20 cellular contexts compared by ENCODE assay signal in the genomic region with DNA sequence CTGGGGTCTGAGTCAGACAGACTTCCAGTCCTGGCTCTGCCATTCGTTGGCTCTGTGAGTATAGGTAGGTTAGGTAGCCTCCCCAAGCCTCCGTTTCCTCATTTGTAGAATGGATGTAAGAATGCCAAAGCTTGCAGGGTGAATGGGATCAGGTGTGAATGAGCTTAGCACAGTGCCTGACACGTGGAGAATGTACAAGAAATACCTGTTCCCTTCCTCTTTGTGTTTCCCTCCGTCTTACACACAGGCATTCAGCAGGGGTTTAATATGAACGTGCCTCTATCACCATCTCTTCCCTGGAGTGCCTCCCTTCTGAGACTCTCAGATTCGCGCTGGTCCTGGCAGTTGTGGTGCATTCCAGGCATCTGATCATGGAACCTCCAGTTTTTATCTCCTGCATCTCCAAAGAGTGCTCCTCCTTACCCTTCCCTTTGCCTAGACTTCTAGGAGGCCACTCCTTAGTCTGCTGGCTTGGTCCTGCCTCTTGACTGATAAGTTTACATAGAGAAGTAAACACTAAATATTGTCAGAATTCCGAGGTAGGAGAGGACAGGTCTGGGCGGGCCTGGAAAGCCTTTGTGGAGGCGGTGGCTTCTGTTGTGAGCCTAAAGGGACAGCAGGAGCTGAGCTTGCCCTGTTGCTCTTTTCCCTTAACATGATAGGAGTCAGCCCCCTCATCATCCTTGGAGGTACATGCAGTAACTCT.
DNase-seq lines count a peak whose midpoint lies in the region; ATAC-seq, FAIRE-seq and TF ChIP-seq lines count a peak whose summit lies in the region.
"Had no signal": no experiment of that assay in that cellular context is flagged by ENCODE, and none has a peak within 500 bp of the region (broad histone marks: within the 10 kb centered on the region; RNA-seq: fewer than 3 reads in every experiment).

No MANE protein-coding gene starts in this region.

- H3K27ac ChIP-seq in endothelial cell of umbilical vein (ENCODE audit: insufficient read depth, low read depth, low read length) (no peak overlapping the region), tibial artery (peak overlapping the region; percentile 86 to 92)
- H3K27ac ChIP-seq: BLaER1 had no signal

- H3K36me3 Mint-ChIP-seq in mesothelial cell of epicardium: peaks cover 7% of the 10 kb centered on the region

- dilution Hi-C loops in endothelial cell of umbilical vein (cut with MboI; ENCODE audit: extremely low pct_ligation_motif_present, low sequenced_read_pairs): no loop called here

- BruUV-seq in endothelial cell of umbilical vein (replicated peaks; lab: Mats Ljungman, UMichigan): no TSS peak

- no peak for TF ChIP-seq POLR2A in endothelial cell of umbilical vein (IDR thresholded peaks at IDR 0.05; ENCODE audit: low read depth, low read length)

- DNase-seq in SIG-M5 treated with dmso at 0.1 percent for 504 hours (lab: John Stamatoyannopoulos, UW; ENCODE audit: unreplicated experiment) (peak; percentile 61), SIG-M5 (lab: John Stamatoyannopoulos, UW) (no peak), endothelial cell of umbilical vein (ENCODE audit: low read depth, low spot score) (no peak), mesothelial cell of epicardium (ENCODE audit: low spot score in 2 of 2, unreplicated experiment in 2 of 2) (no peak), tibial artery (peak in 1 of 2 donors; percentile 53), foreskin fibroblast (no peak), kidney glomerular epithelial cell (lab: John Stamatoyannopoulos, UW) (no peak)
- DNase-seq: activated CD4-positive, alpha-beta memory T cell treated with anti-CD3 and anti-CD28 coated beads for 36 hours; activated naive CD4-positive, alpha-beta T cell treated with anti-CD3 and anti-CD28 coated beads for 36 hours; foreskin melanocyte; NCI-H1092; NCI-H524; occipital lobe; right cardiac atrium; Right ventricle myocardium superior had no signal

- H3K4me2 ChIP-seq in endothelial cell of umbilical vein (ENCODE audit: insufficient read depth, low read length): no peak overlapping the region
- H3K4me2 ChIP-seq: BLaER1 had no signal

- no peak for TF ChIP-seq CTCF in endothelial cell of umbilical vein (IDR thresholded peaks at IDR 0.05; ENCODE audit: extremely low read depth in 1 of 2, insufficient read depth in 1 of 2, low read depth in 1 of 2, low read length in 2 of 2)
- TF ChIP-seq CTCF in mesothelial cell of epicardium (IDR thresholded peaks at IDR 0.05; ENCODE audit: unreplicated experiment): no peak
- no peak for TF ChIP-seq CTCF in tibial artery (IDR thresholded peaks at IDR 0.05)
- no peak for TF ChIP-seq CTCF in foreskin fibroblast (IDR thresholded peaks at IDR 0.05; ENCODE audit: low read depth, low read length)

- H3K4me1 ChIP-seq in endothelial cell of umbilical vein (ENCODE audit: control insufficient read depth, extremely low read depth, insufficient read depth, low read length) (peaks cover 36% of the 10 kb centered on the region), tibial artery (peaks cover 0 to 66% (median 35%) of the 10 kb centered on the region in 4 donors)

- H4K20me1 ChIP-seq in endothelial cell of umbilical vein (replicated peaks; ENCODE audit: control insufficient read depth, extremely low read depth, insufficient read depth, low read length): no peaks in the 10 kb centered on the region
- H4K20me1 ChIP-seq: BLaER1 had no signal

- H3K36me3 ChIP-seq in endothelial cell of umbilical vein (ENCODE audit: control insufficient read depth in 2 of 2, extremely low read depth in 1 of 2, insufficient read depth in 2 of 2, low read length in 2 of 2) (no peaks in the 10 kb centered on the region), tibial artery (no peaks in the 10 kb centered on the region)

- intact Hi-C loops in endothelial cell of umbilical vein (cut with micrococcal nuclease): loop anchor here (5.0 kb wide), 1 partner anchor 124 kb away; no protein-coding TSS in a partner anchor
- intact Hi-C loops in tibial artery (cut with DNase I; ENCODE audit: low total_unique reads): no loop called here

- H3K9ac ChIP-seq in endothelial cell of umbilical vein (replicated peaks; ENCODE audit: extremely low read depth, insufficient read depth, low read length): no peak overlapping the region
- H3K9ac ChIP-seq: BLaER1 had no signal

- no peak overlapping the region for H3K4me3 Mint-ChIP-seq in mesothelial cell of epicardium
- H3K4me3 Mint-ChIP-seq: activated CD4-positive, alpha-beta memory T cell treated with anti-CD3 and anti-CD28 coated beads for 36 hours; activated naive CD4-positive, alpha-beta T cell treated with anti-CD3 and anti-CD28 coated beads for 36 hours; stimulated activated memory B cell treated with anti-CD40 and anti-IgM and Interleukin-4, amounts not matched to agents 10 μg/mL and 1 μg/mL and 100 μg/mL, for 72 hours had no signal

- peak overlapping the region; percentile 55 for H3K27ac Mint-ChIP-seq in mesothelial cell of epicardium
- H3K27ac Mint-ChIP-seq: activated CD4-positive, alpha-beta memory T cell treated with anti-CD3 and anti-CD28 coated beads for 36 hours; activated naive CD4-positive, alpha-beta T cell treated with anti-CD3 and anti-CD28 coated beads for 36 hours; stimulated activated memory B cell treated with anti-CD40 and anti-IgM and Interleukin-4, amounts not matched to agents 10 μg/mL and 1 μg/mL and 100 μg/mL, for 72 hours had no signal

- CTCF ChIA-PET in endothelial cell of umbilical vein (lab: Charles Lee): interaction anchor here (0.8 to 1.5 kb wide), 2 partner anchors 12 to 202 kb away, joined by 3 to 4 read pairs; no protein-coding TSS in a partner anchor

- POLR2A ChIA-PET in endothelial cell of umbilical vein (lab: Charles Lee): no interaction called here

- FAIRE-seq in endothelial cell of umbilical vein (lab: Jason Lieb, UNC): peak; percentile 40
- FAIRE-seq: A204.1, colon had no signal

- H3K4me3 ChIP-seq in endothelial cell of umbilical vein (replicated peaks in 1 of 3; ENCODE audit: insufficient read depth in 1 of 3, low read depth in 1 of 3, low read length in 3 of 3): no peak overlapping the region
- no peak overlapping the region for H3K4me3 ChIP-seq in tibial artery
- no peak overlapping the region for H3K4me3 ChIP-seq in foreskin fibroblast (ENCODE audit: low read depth in 1 of 2, low read length in 2 of 2)
- H3K4me3 ChIP-seq: BLaER1 had no signal

- no peaks in the 10 kb centered on the region for H3K9me3 ChIP-seq in endothelial cell of umbilical vein (replicated peaks; ENCODE audit: control insufficient read depth, insufficient read depth, low read length)
- no peaks in the 10 kb centered on the region for H3K9me3 ChIP-seq in tibial artery
- H3K9me3 ChIP-seq: BLaER1 had no signal

- no peak overlapping the region for H2AFZ ChIP-seq in endothelial cell of umbilical vein (ENCODE audit: low read depth, low read length)

- H3K9me3 Mint-ChIP-seq in mesothelial cell of epicardium: no peaks in the 10 kb centered on the region
- H3K9me3 Mint-ChIP-seq: activated CD4-positive, alpha-beta memory T cell treated with anti-CD3 and anti-CD28 coated beads for 36 hours; activated naive CD4-positive, alpha-beta T cell treated with anti-CD3 and anti-CD28 coated beads for 36 hours; stimulated activated memory B cell treated with anti-CD40 and anti-IgM and Interleukin-4, amounts not matched to agents 10 μg/mL and 1 μg/mL and 100 μg/mL, for 72 hours had no signal

- no peaks in the 10 kb centered on the region for H3K27me3 ChIP-seq in endothelial cell of umbilical vein (ENCODE audit: control insufficient read depth in 2 of 2, insufficient read depth in 2 of 2, low read length in 2 of 2)
- H3K27me3 ChIP-seq in tibial artery: no peaks in the 10 kb centered on the region
- H3K27me3 ChIP-seq: BLaER1 had no signal

- H3K27me3 Mint-ChIP-seq in mesothelial cell of epicardium (ENCODE audit: low read depth): no peaks in the 10 kb centered on the region
- H3K27me3 Mint-ChIP-seq: activated CD4-positive, alpha-beta memory T cell treated with anti-CD3 and anti-CD28 coated beads for 36 hours; stimulated activated memory B cell treated with anti-CD40 and anti-IgM and Interleukin-4, amounts not matched to agents 10 μg/mL and 1 μg/mL and 100 μg/mL, for 72 hours had no signal

- peaks cover 61% of the 10 kb centered on the region for H3K4me1 Mint-ChIP-seq in mesothelial cell of epicardium
- H3K4me1 Mint-ChIP-seq: stimulated activated memory B cell treated with anti-CD40 and anti-IgM and Interleukin-4, amounts not matched to agents 10 μg/mL and 1 μg/mL and 100 μg/mL, for 72 hours had no signal

- H3K9me1 ChIP-seq in endothelial cell of umbilical vein (replicated peaks; ENCODE audit: control insufficient read depth, extremely low read depth, insufficient read depth, low read length): no peaks in the 10 kb centered on the region

- no peak for ATAC-seq in HG03571 (IDR thresholded peaks at IDR 0.05; ENCODE audit: unreplicated experiment)
- ATAC-seq: right cardiac atrium; stimulated activated memory B cell treated with anti-CD40 and anti-IgM and Interleukin-4, amounts not matched to agents 10 μg/mL and 1 μg/mL and 100 μg/mL, for 72 hours had no signal

- H3K79me2 ChIP-seq in endothelial cell of umbilical vein (ENCODE audit: control insufficient read depth, insufficient read depth, low read length): no peaks in the 10 kb centered on the region

TF ChIP-seq in endothelial cell of umbilical vein, 7 proteins besides CTCF, POLR2A, EP300 and RAD21:
- TF ChIP-seq FOS (IDR thresholded peaks at IDR 0.05; ENCODE audit: borderline replicate concordance, insufficient read depth, low read length): no peak
- TF ChIP-seq, protein P1, sequence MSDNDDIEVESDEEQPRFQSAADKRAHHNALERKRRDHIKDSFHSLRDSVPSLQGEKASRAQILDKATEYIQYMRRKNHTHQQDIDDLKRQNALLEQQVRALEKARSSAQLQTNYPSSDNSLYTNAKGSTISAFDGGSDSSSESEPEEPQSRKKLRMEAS (IDR thresholded peaks at IDR 0.05; ENCODE audit: insufficient read depth, insufficient read length): no peak
- no peak for TF ChIP-seq JUN (IDR thresholded peaks at IDR 0.05; ENCODE audit: borderline replicate concordance, insufficient read depth, insufficient read length, low read depth)
- no peak for TF ChIP-seq GATA2 (IDR thresholded peaks at IDR 0.05; ENCODE audit: insufficient read depth, insufficient read length, low read depth, low read length)
- no peak for TF ChIP-seq POLR2AphosphoS5 (IDR thresholded peaks at IDR 0.05; ENCODE audit: insufficient read depth, low read depth, low read length)
- TF ChIP-seq MYC (IDR thresholded peaks at IDR 0.05; ENCODE audit: low read depth, low read length): no peak
- TF ChIP-seq EZH2 (IDR thresholded peaks at IDR 0.05; ENCODE audit: borderline replicate concordance, low read depth, low read length, severe bottlenecking): no peak
